Comparison of ENCODE assay signal across 21 cellular contexts in genomic region chr7:78473902-78474301, GRCh38.
DNase-seq lines count a peak whose midpoint lies in the region; ATAC-seq, FAIRE-seq and TF ChIP-seq lines count a peak whose summit lies in the region.
"Had no signal": no experiment of that assay in that cellular context is flagged by ENCODE, and none has a peak within 500 bp of the region (broad histone marks: within the 10 kb centered on the region; RNA-seq: fewer than 3 reads in every experiment).

No MANE protein-coding gene starts in this region.

- H3K4me3 ChIP-seq in right cardiac atrium (ENCODE audit: low read length) (no peak overlapping the region), astrocyte (ENCODE audit: insufficient read depth, low read depth, low read length) (no peak overlapping the region), spleen (no peak overlapping the region)

- no peak overlapping the region for H3K9ac ChIP-seq in astrocyte (ENCODE audit: low read length)

- FAIRE-seq in astrocyte (lab: Jason Lieb, UNC) (peak; percentile 47), frontal cortex (lab: Jason Lieb, UNC) (no peak)
- FAIRE-seq: A204.1, GM12891, GM19239 had no signal

- H3K27me3 Mint-ChIP-seq in astrocyte (ENCODE audit: low read depth, unreplicated experiment), result no peaks in the 10 kb centered on the region

- no peaks in the 10 kb centered on the region for H3K9me3 Mint-ChIP-seq in astrocyte (ENCODE audit: unreplicated experiment)
- H3K9me3 Mint-ChIP-seq: CD4-positive, alpha-beta T cell had no signal

- TF ChIP-seq CTCF in astrocyte (IDR thresholded peaks at IDR 0.05; ENCODE audit: insufficient read depth, low read depth, low read length) (no peak), spleen (IDR thresholded peaks at IDR 0.05 in 8 of 11, conservative IDR thresholded peaks at IDR 0.05 in 3 of 11) (no peak)

- no peak overlapping the region for H2AFZ ChIP-seq in astrocyte (ENCODE audit: low read depth, low read length)

- no peaks in the 10 kb centered on the region for H3K36me3 Mint-ChIP-seq in astrocyte (ENCODE audit: low read depth, unreplicated experiment)

- H3K79me2 ChIP-seq in astrocyte (ENCODE audit: insufficient read depth, low read length), result no peaks in the 10 kb centered on the region

- H4K20me1 ChIP-seq in astrocyte (ENCODE audit: insufficient read depth, low read length), result no peaks in the 10 kb centered on the region

- H3K4me3 Mint-ChIP-seq in astrocyte (ENCODE audit: unreplicated experiment), result no peak overlapping the region
- H3K4me3 Mint-ChIP-seq: CD4-positive, alpha-beta T cell had no signal

- WGBS in right cardiac atrium, result 36% methylated on average over 5 of the region's 5 CpGs
- 60 to 76% (median 68%) methylated on average over 5 of the region's 5 CpGs for WGBS in spleen, 5 donors

- ATAC-seq in Right ventricle myocardium superior (ENCODE audit: poor library complexity) (peak; percentile 49), right cardiac atrium (no peak)
- ATAC-seq: PC-3 had no signal

- H3K27me3 ChIP-seq in right cardiac atrium (ENCODE audit: control insufficient read depth, insufficient read depth) (no peaks in the 10 kb centered on the region), astrocyte (ENCODE audit: insufficient read depth, low read length) (no peaks in the 10 kb centered on the region), spleen (replicated peaks in 1 of 7) (no peaks in the 10 kb centered on the region)
- H3K27me3 ChIP-seq: BE2C had no signal

- H3K36me3 ChIP-seq in astrocyte (ENCODE audit: insufficient read depth, low read length) (no peaks in the 10 kb centered on the region), spleen (no peaks in the 10 kb centered on the region)
- H3K36me3 ChIP-seq: BE2C had no signal

- intact Hi-C loops in Right ventricle myocardium superior (cut with DNase I), result no loop called here
- intact Hi-C loops in right cardiac atrium (cut with DNase I), result no loop called here
- intact Hi-C loops in spleen (cut with DNase I; ENCODE audit: low total_unique reads), result no loop called here

- H3K4me2 ChIP-seq in astrocyte (ENCODE audit: low read length), result no peak overlapping the region

- H3K4me1 ChIP-seq in right cardiac atrium (ENCODE audit: control insufficient read depth, insufficient read depth, low read length), result peaks cover 2% of the 10 kb centered on the region
- H3K4me1 ChIP-seq in astrocyte (ENCODE audit: insufficient read depth, low read length), result no peaks in the 10 kb centered on the region
- no peaks in the 10 kb centered on the region for H3K4me1 ChIP-seq in spleen
- H3K4me1 ChIP-seq: BE2C, Caco-2 had no signal

- H3K27ac ChIP-seq in right cardiac atrium (ENCODE audit: low read length) (no peak overlapping the region), astrocyte (ENCODE audit: low read depth, low read length) (no peak overlapping the region), spleen (no peak overlapping the region)
- H3K27ac ChIP-seq: HL-60, RWPE1 had no signal

- DNase-seq in Right ventricle myocardium superior (no peak), right cardiac atrium (no peak), NCI-H524 (lab: John Stamatoyannopoulos, UW) (peak; percentile 63 to 87), astrocyte (ENCODE audit: low read depth) (no peak), ureter (ENCODE audit: low spot score) (no peak), spleen (no peak), frontal cortex (ENCODE audit: low spot score in 2 of 2) (no peak)
- DNase-seq: BE2C; Caco-2; CD4-positive, alpha-beta T cell; DMS53; NCI-H1048; NCI-H1436 treated with DMSO at 0.1 percent for 48 hours; NCI-H2081 treated with DMSO at 0.1 percent for 48 hours; NCI-H526 treated with DMSO at 0.1 percent for 48 hours; PC-3 had no signal

- H3K9me3 ChIP-seq in right cardiac atrium (ENCODE audit: control insufficient read depth, low read length) (no peaks in the 10 kb centered on the region), astrocyte (ENCODE audit: insufficient read depth, low read depth, low read length) (no peaks in the 10 kb centered on the region), spleen (no peaks in the 10 kb centered on the region)
- H3K9me3 ChIP-seq: BE2C, Caco-2 had no signal

- H3K27ac Mint-ChIP-seq in astrocyte (ENCODE audit: unreplicated experiment), result no peak overlapping the region
- H3K27ac Mint-ChIP-seq: CD4-positive, alpha-beta T cell had no signal

- TF ChIP-seq POLR2A in spleen (IDR thresholded peaks at IDR 0.05), result no peak

- peaks cover 14% of the 10 kb centered on the region for H3K4me1 Mint-ChIP-seq in astrocyte (ENCODE audit: low read depth, unreplicated experiment)

Comparison
In these comparisons a context has a peak if more than half of its experiments do, and no peak if none do; other contexts are left out.
1. DNase-seq: peak in NCI-H524 (2 of 2); none in Right ventricle myocardium superior (single experiment), right cardiac atrium (0 of 3), astrocyte (single experiment), ureter (single experiment), spleen (single experiment) and frontal cortex (0 of 2).